4 cellular contexts compared by ENCODE assay signal in genomic region chr18:2414235-2414634, GRCh38.
TF ChIP-seq lines count a peak whose summit lies in the region.

No MANE protein-coding gene starts in this region.

TF ChIP-seq in HepG2, 621 proteins besides CTCF, POLR2A, EP300 and RAD21:
- TF ChIP-seq ZGPAT (CRISPR knock-in tag; IDR thresholded peaks at IDR 0.05) (no peak), SRSF4 (IDR thresholded peaks at IDR 0.05; ENCODE audit: low read depth, low read length, poor library complexity, severe bottlenecking) (no peak), MAFF (IDR thresholded peaks at IDR 0.05; ENCODE audit: low read depth, low read length) (peak; percentile 60), ZNF549 (CRISPR knock-in tag; IDR thresholded peaks at IDR 0.05) (no peak), CEBPB (IDR thresholded peaks at IDR 0.05; ENCODE audit: borderline replicate concordance, low read depth, low read length) (no peak), ZNF329 (CRISPR knock-in tag; IDR thresholded peaks at IDR 0.05; ENCODE audit: low read depth) (no peak), MAFK (conservative IDR thresholded peaks at IDR 0.05 in 1 of 2, IDR thresholded peaks at IDR 0.05 in 1 of 2; ENCODE audit: low read length in 2 of 2) (peak; percentile 39 to 74; a peak in 3 of 4 replicates), PHB2 (IDR thresholded peaks at IDR 0.05; ENCODE audit: partially characterized antibody) (no peak), KDM1A (CRISPR knock-in tag; IDR thresholded peaks at IDR 0.05) (no peak)
- TF ChIP-seq, protein P1, sequence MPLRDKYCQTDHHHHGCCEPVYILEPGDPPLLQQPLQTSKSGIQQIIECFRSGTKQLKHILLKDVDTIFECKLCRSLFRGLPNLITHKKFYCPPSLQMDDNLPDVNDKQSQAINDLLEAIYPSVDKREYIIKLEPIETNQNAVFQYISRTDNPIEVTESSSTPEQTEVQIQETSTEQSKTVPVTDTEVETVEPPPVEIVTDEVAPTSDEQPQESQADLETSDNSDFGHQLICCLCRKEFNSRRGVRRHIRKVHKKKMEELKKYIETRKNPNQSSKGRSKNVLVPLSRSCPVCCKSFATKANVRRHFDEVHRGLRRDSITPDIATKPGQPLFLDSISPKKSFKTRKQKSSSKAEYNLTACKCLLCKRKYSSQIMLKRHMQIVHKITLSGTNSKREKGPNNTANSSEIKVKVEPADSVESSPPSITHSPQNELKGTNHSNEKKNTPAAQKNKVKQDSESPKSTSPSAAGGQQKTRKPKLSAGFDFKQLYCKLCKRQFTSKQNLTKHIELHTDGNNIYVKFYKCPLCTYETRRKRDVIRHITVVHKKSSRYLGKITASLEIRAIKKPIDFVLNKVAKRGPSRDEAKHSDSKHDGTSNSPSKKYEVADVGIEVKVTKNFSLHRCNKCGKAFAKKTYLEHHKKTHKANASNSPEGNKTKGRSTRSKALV (CRISPR knock-in tag; IDR thresholded peaks at IDR 0.05), result no peak
TF ChIP-seq in HepG2: peak in this region for 2.

TF ChIP-seq in A549, 52 proteins besides CTCF, POLR2A, EP300 and RAD21:
- no peak for TF ChIP-seq NFE2L2 (conservative IDR thresholded peaks at IDR 0.05; ENCODE audit: low read length)
- TF ChIP-seq PBX3 (IDR thresholded peaks at IDR 0.05), result no peak
- no peak for TF ChIP-seq HMGXB4 (CRISPR knock-in tag; IDR thresholded peaks at IDR 0.05; ENCODE audit: borderline replicate concordance)
- no peak for TF ChIP-seq MYC (IDR thresholded peaks at IDR 0.05; ENCODE audit: borderline replicate concordance, low read length)
- peak; percentile 42 for TF ChIP-seq MAFK (IDR thresholded peaks at IDR 0.05; ENCODE audit: partially characterized antibody)
- no peak for TF ChIP-seq NR3C1 (IDR thresholded peaks at IDR 0.05)

TF ChIP-seq in IMR-90, 13 proteins besides CTCF, POLR2A, EP300 and RAD21:
- TF ChIP-seq BHLHE40 (IDR thresholded peaks at IDR 0.05; ENCODE audit: low read depth, low read length) (no peak), MAFK (IDR thresholded peaks at IDR 0.05; ENCODE audit: low read depth, low read length) (peak; percentile 57; the same call in 1 of the 2 replicates)

TF ChIP-seq in K562, 482 proteins besides CTCF, POLR2A, EP300 and RAD21:
- peak; percentile 54 for TF ChIP-seq C11orf30 (IDR thresholded peaks at IDR 0.05; ENCODE audit: low read depth)
- TF ChIP-seq ZNF3 (CRISPR knock-in tag; IDR thresholded peaks at IDR 0.05), result no peak
- TF ChIP-seq MAFG (tag; conservative IDR thresholded peaks at IDR 0.05), result peak; percentile 45
- TF ChIP-seq ZNF316 (IDR thresholded peaks at IDR 0.05), result peak; percentile 81
- TF ChIP-seq MAFF (IDR thresholded peaks at IDR 0.05; ENCODE audit: low read length), result peak; percentile 29
TF ChIP-seq in K562: peak in this region for 4.
